ENCODE assay signal across 10 cellular contexts in the genomic region with DNA sequence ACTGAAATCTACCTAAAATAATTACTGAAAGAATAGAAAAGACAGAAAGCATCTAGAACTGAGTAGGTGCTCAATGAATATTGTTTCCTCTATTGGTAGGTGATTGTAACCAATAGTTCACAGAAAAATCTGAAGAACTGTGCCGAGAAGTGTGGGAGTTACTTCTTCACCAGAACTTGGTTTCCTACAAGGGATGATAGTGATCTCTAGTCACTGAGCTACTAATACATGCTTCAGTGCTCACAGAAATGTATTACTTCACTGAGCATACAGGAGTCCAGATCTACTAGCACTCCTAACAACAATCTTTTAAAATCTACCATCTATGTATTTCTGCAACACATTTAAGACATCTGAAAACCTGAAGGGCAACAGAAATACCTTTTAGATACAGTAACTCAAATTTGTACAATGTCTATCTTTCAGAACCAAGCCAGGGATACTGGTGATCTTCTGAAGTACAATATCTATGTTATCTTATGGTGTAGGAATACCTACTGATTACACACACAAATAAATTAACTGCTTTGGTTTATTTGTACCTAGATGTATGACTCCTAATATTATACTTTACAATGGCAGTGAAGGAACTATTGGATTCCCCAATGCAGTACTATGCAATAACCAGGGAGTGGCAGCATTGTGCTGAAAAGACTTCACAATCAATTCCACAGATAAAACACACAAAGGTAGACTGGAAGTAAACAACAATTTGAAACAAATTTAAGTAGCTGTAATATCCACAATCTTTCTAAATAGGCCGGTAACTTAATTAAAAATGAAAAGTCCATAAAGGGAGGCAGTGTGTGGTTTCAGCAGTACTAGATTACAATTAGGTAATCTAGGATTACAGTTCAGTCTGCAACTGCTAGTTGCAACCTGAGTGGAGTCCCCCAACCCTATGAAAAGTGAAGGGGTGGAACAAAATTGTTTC.
DNase-seq lines count a peak whose midpoint lies in the region; ATAC-seq, FAIRE-seq and TF ChIP-seq lines count a peak whose summit lies in the region.
"Had no signal": no experiment of that assay in that cellular context is flagged by ENCODE, and none has a peak within 500 bp of the region (broad histone marks: within the 10 kb centered on the region; RNA-seq: fewer than 3 reads in every experiment).

No MANE protein-coding gene starts in this region.

- no peak overlapping the region for H3K27ac ChIP-seq in CD4-positive, alpha-beta T cell (ENCODE audit: low read depth, low read length)
- H3K27ac ChIP-seq: SJSA1, skin epidermis had no signal

- ATAC-seq in CD4-positive, alpha-beta T cell (ENCODE audit: poor library complexity), result peak; percentile 94
- peak; percentile 80 for ATAC-seq in esophagus mucosa
- ATAC-seq in natural killer cell, result peak; percentile 81 to 96 (median 87)
- no peak for ATAC-seq in HG02852 (IDR thresholded peaks at IDR 0.05; ENCODE audit: unreplicated experiment)
- ATAC-seq in HG03439 (IDR thresholded peaks at IDR 0.05; ENCODE audit: unreplicated experiment), result no peak

- intact Hi-C loops in CD4-positive, alpha-beta T cell (cut with DNase I, micrococcal nuclease), result loop anchor here (1.0 kb wide), 4 partner anchors 110 to 288 kb away; no protein-coding TSS in a partner anchor
- intact Hi-C loops in natural killer cell (cut with micrococcal nuclease), result loop anchor here (1.0 to 5.0 kb wide), 4 partner anchors 41 to 288 kb away; no protein-coding TSS in a partner anchor

- no peaks in the 10 kb centered on the region for H3K27me3 ChIP-seq in CD4-positive, alpha-beta T cell (ENCODE audit: control insufficient read depth, insufficient read depth, low read length)
- H3K27me3 ChIP-seq: SJSA1 had no signal

- TF ChIP-seq CTCF in CD4-positive, alpha-beta T cell (IDR thresholded peaks at IDR 0.05), result peak; percentile 95
- TF ChIP-seq CTCF in natural killer cell (IDR thresholded peaks at IDR 0.05), result peak; percentile 96

- H3K9me3 Mint-ChIP-seq in CD4-positive, alpha-beta T cell, result no peaks in the 10 kb centered on the region
- no peaks in the 10 kb centered on the region for H3K9me3 Mint-ChIP-seq in natural killer cell

- POLR2A ChIA-PET in CD4-positive, alpha-beta T cell (lab: Charles Lee), result interaction anchor here (0.6 to 1.9 kb wide), 3 partner anchors 9 to 163 kb away, joined by 3 to 5 read pairs (median 3); no protein-coding TSS in a partner anchor

- peak in 3 of 10 experiments; percentile 9 to 14 (median 12) for DNase-seq in CD4-positive, alpha-beta T cell
- DNase-seq in GM18507 (ENCODE audit: extremely low spot score, insufficient read length, low read depth) (no peak), NCI-H1436 treated with DMSO at 0.1 percent for 48 hours (lab: John Stamatoyannopoulos, UW) (peak; percentile 25), T-helper 2 cell (peak in 3 of 5 experiments; percentile 3 to 80 (median 21)), natural killer cell (no peak)

- no peak overlapping the region for H3K4me3 Mint-ChIP-seq in CD4-positive, alpha-beta T cell
- no peak overlapping the region for H3K4me3 Mint-ChIP-seq in natural killer cell

- no peaks in the 10 kb centered on the region for H3K27me3 Mint-ChIP-seq in CD4-positive, alpha-beta T cell
- H3K27me3 Mint-ChIP-seq in natural killer cell (ENCODE audit: low read depth in 2 of 2), result no peaks in the 10 kb centered on the region

- H3K4me1 Mint-ChIP-seq in CD4-positive, alpha-beta T cell (ENCODE audit: low read depth), result peaks cover 5% of the 10 kb centered on the region
- H3K4me1 Mint-ChIP-seq in natural killer cell, result peaks cover 13 to 22% of the 10 kb centered on the region in 2 donors

- H3K9me3 ChIP-seq in CD4-positive, alpha-beta T cell (ENCODE audit: control insufficient read depth, low read length), result no peaks in the 10 kb centered on the region
- H3K9me3 ChIP-seq: SJSA1 had no signal

- no peaks in the 10 kb centered on the region for H3K36me3 Mint-ChIP-seq in CD4-positive, alpha-beta T cell (ENCODE audit: low read depth)
- H3K36me3 Mint-ChIP-seq in natural killer cell, result no peaks in the 10 kb centered on the region

- CTCF ChIA-PET in CD4-positive, alpha-beta T cell (lab: Charles Lee), result interaction anchor here (0.6 to 6.0 kb wide), 21 partner anchors 9 to 314 kb away, joined by 3 to 35 read pairs (median 4); partner anchors contain the start of gene RERE

- H3K27ac Mint-ChIP-seq in CD4-positive, alpha-beta T cell, result no peak overlapping the region
- peak overlapping the region in 1 of 2 donors; percentile 11 for H3K27ac Mint-ChIP-seq in natural killer cell

- peak; percentile 63 for FAIRE-seq in GM18507 (lab: Jason Lieb, UNC)

Comparison
In these comparisons a context has a peak if more than half of its experiments do, and no peak if none do; other contexts are left out.
1. ATAC-seq: peak in CD4-positive, alpha-beta T cell (single experiment), esophagus mucosa (single experiment) and natural killer cell (3 of 3); none in HG02852 (single experiment) and HG03439 (single experiment).
2. DNase-seq: peak in NCI-H1436 treated with DMSO at 0.1 percent for 48 hours (single experiment) and T-helper 2 cell (3 of 5); none in GM18507 (single experiment) and natural killer cell (single experiment).